In the genomic region with DNA sequence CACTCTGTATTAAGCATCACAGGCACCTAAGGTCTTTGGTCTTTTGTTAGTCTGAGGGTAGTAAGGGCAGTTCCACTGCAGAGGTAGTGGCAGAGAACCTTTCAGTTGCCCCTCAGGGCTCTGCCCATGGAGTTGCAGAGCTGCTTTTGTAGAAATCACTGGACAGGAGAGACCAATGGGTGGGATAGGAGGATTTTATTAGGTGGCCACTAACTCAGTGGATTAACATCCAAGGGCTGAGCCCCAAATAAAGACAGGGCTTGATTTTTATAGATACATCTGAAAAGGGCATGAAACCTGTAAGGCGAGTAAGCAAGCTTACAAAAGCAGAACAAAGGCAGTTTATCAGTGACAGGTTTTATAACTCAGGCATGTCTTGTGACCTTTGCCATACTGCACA, we compare ENCODE assay signal across 25 cellular contexts.
"Had no signal": no experiment of that assay in that cellular context is flagged by ENCODE, and none has a peak within 500 bp of the region (broad histone marks: within the 10 kb centered on the region; RNA-seq: fewer than 3 reads in every experiment).

No MANE protein-coding gene starts in this region.

- H3K27ac ChIP-seq: coronary artery, gastroesophageal sphincter, heart left ventricle, hepatocyte, neutrophil, pancreas, right lobe of liver, stomach, thyroid gland, vagina had no signal

- H3K36me3 ChIP-seq: gastroesophageal sphincter, heart left ventricle, neutrophil, pancreas, right lobe of liver, stomach, thyroid gland, vagina had no signal

- H3K4me1 ChIP-seq: gastroesophageal sphincter, heart left ventricle, pancreas, right lobe of liver, stomach, thyroid gland, vagina had no signal

- H3K27me3 ChIP-seq: gastroesophageal sphincter, heart left ventricle, hepatocyte, neutrophil, right lobe of liver, stomach, thyroid gland, vagina had no signal

- H3K9me3 ChIP-seq: neutrophil, pancreas, thyroid gland, vagina had no signal

- DNase-seq: dermis blood vessel endothelial cell; effector memory CD4-positive, alpha-beta T cell; foreskin fibroblast; heart left ventricle; kidney; mucosa of descending colon; naive B cell; pancreas; right lobe of liver; small intestine; stimulated activated CD4-positive, alpha-beta T cell treated with anti-CD3 and anti-CD28 coated beads, Interleukin-1b, Interleukin-23, amount 100 ng/mL, for 48 hours; stimulated activated CD4-positive, alpha-beta T cell treated with anti-CD3 and anti-CD28 coated beads, Interleukin-4, amount 100 ng/mL, for 1 hour; stimulated activated naive CD4-positive, alpha-beta T cell treated with Interleukin-2 at 50 U/mL for 16 hours; stomach; thyroid gland; trophoblast cell had no signal

- ATAC-seq: gastroesophageal sphincter; heart left ventricle; left lobe of liver; mucosa of descending colon; natural killer cell treated with Interleukin-12 subunit alpha and Interleukin-12 subunit beta and Interleukin-15 and Interleukin-18, amount 100 ng/mL, for 72 hours; pancreas; right lobe of liver; stimulated activated effector memory CD8-positive, alpha-beta T cell treated with anti-CD3 and anti-CD28 coated beads, Interleukin-12 subunit alpha, Interleukin-12 subunit beta, amount 100 ng/mL, for 72 hours had no signal

- H3K4me3 ChIP-seq: coronary artery, gastroesophageal sphincter, heart left ventricle, hepatocyte, lung, mucosa of descending colon, pancreas, right lobe of liver, stomach, thyroid gland, vagina had no signal
